In the genomic region with DNA sequence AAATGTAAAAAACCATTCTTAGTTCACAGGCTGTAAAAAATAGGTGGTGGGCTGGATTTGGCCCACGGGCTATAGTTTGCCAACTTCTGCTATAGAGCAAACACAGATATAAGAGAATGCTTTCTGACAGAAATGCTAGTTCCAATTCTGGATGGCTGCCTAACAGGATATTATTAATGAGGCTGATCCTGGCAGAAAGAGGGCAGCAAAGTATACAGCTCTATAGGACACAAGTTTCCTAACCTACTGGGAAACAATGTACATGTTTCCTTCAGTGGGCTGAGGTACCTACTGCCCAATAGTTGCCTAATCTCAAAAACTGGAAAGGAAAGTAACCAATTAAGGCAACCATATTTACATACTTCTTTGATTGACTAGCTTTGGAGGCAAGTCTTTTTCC, we compare ENCODE assay signal across 23 cellular contexts. TPM values are rescaled to one million over a fixed set of nuclear protein-coding genes. Genes with fewer than 3 reads are reported as not detected.
A peak's percentile ranks its signal among the peaks of the same experiment; 100 is the strongest.
DNase-seq lines count a peak whose midpoint lies in the region; ATAC-seq, FAIRE-seq and TF ChIP-seq lines count a peak whose summit lies in the region.
"Had no signal": no experiment of that assay in that cellular context is flagged by ENCODE, and none has a peak within 500 bp of the region (broad histone marks: within the 10 kb centered on the region; RNA-seq: fewer than 3 reads in every experiment).

No MANE protein-coding gene starts in this region.

- H3K4me2 ChIP-seq in OCI-LY3 (ENCODE audit: low read length) (no peak overlapping the region), endothelial cell of umbilical vein (ENCODE audit: insufficient read depth, low read length) (no peak overlapping the region)

- H3K4me3 ChIP-seq in OCI-LY3 (ENCODE audit: low read length) (no peak overlapping the region), endothelial cell of umbilical vein (replicated peaks in 1 of 3; ENCODE audit: insufficient read depth in 1 of 3, low read depth in 1 of 3, low read length in 3 of 3) (no peak overlapping the region)
- H3K4me3 ChIP-seq: lower lobe of right lung, psoas muscle had no signal

- CTCF ChIA-PET in endothelial cell of umbilical vein (lab: Charles Lee): interaction anchor here (1.0 to 3.0 kb wide), 6 partner anchors 12 to 267 kb away, joined by 3 to 18 read pairs (median 4); a partner anchor contains a TSS

- H3K36me3 Mint-ChIP-seq in memory B cell: peaks cover 30% of the 10 kb centered on the region
- H3K36me3 Mint-ChIP-seq: naive thymus-derived CD8-positive, alpha-beta T cell had no signal

- no peaks in the 10 kb centered on the region for H3K27me3 ChIP-seq in OCI-LY3 (ENCODE audit: low read depth, low read length)
- H3K27me3 ChIP-seq in endothelial cell of umbilical vein (ENCODE audit: control insufficient read depth in 2 of 2, insufficient read depth in 2 of 2, low read length in 2 of 2): no peaks in the 10 kb centered on the region

- no peaks in the 10 kb centered on the region for H3K27me3 Mint-ChIP-seq in memory B cell

- no peaks in the 10 kb centered on the region for H3K9me3 Mint-ChIP-seq in memory B cell
- H3K9me3 Mint-ChIP-seq: endodermal cell; H9; naive thymus-derived CD8-positive, alpha-beta T cell had no signal

- no peak overlapping the region for H3K4me3 Mint-ChIP-seq in memory B cell
- H3K4me3 Mint-ChIP-seq: CD14-positive monocyte; endodermal cell; H9; naive thymus-derived CD8-positive, alpha-beta T cell; T-helper 17 cell had no signal

- H3K9ac ChIP-seq in OCI-LY3 (ENCODE audit: low read length) (no peak overlapping the region), endothelial cell of umbilical vein (replicated peaks; ENCODE audit: extremely low read depth, insufficient read depth, low read length) (no peak overlapping the region)

- intact Hi-C loops in endothelial cell of umbilical vein (cut with micrococcal nuclease): loop anchor here (1.0 kb wide), 1 partner anchor 224 kb away; no protein-coding TSS in a partner anchor

- H3K79me2 ChIP-seq in OCI-LY3 (ENCODE audit: low read length): no peaks in the 10 kb centered on the region
- no peaks in the 10 kb centered on the region for H3K79me2 ChIP-seq in endothelial cell of umbilical vein (ENCODE audit: control insufficient read depth, insufficient read depth, low read length)

- H3K9me1 ChIP-seq in endothelial cell of umbilical vein (replicated peaks; ENCODE audit: control insufficient read depth, extremely low read depth, insufficient read depth, low read length): no peaks in the 10 kb centered on the region

- ATAC-seq in memory B cell (ENCODE audit: low read depth) (no peak), GM21526 (IDR thresholded peaks at IDR 0.05; ENCODE audit: low FRiP score, unreplicated experiment) (no peak), GM19023 (IDR thresholded peaks at IDR 0.05; ENCODE audit: unreplicated experiment) (no peak)
- ATAC-seq: lower lobe of right lung; naive thymus-derived CD8-positive, alpha-beta T cell; psoas muscle; T-helper 17 cell had no signal

- TF ChIP-seq POLR2A in endothelial cell of umbilical vein (IDR thresholded peaks at IDR 0.05; ENCODE audit: low read depth, low read length): no peak

- POLR2A ChIA-PET in endothelial cell of umbilical vein (lab: Charles Lee): no interaction called here

- H3K4me1 Mint-ChIP-seq in memory B cell: peaks cover 2% of the 10 kb centered on the region
- H3K4me1 Mint-ChIP-seq: CD14-positive monocyte; naive thymus-derived CD8-positive, alpha-beta T cell; T-helper 17 cell had no signal

- dilution Hi-C loops in endothelial cell of umbilical vein (cut with MboI; ENCODE audit: extremely low pct_ligation_motif_present, low sequenced_read_pairs): no loop called here

- H2AFZ ChIP-seq in OCI-LY3 (ENCODE audit: low read depth, low read length) (no peak overlapping the region), endothelial cell of umbilical vein (ENCODE audit: low read depth, low read length) (no peak overlapping the region)

- H3K27ac ChIP-seq in OCI-LY3 (ENCODE audit: low read length) (no peak overlapping the region), endothelial cell of umbilical vein (ENCODE audit: insufficient read depth, low read depth, low read length) (no peak overlapping the region)
- H3K27ac ChIP-seq: HL-60, lower lobe of right lung, psoas muscle had no signal

- BruUV-seq in endothelial cell of umbilical vein (replicated peaks; lab: Mats Ljungman, UMichigan): no TSS peak

- peak overlapping the region; percentile 73 for H3K27ac Mint-ChIP-seq in memory B cell
- H3K27ac Mint-ChIP-seq: CD14-positive monocyte; endodermal cell; H9; naive thymus-derived CD8-positive, alpha-beta T cell; T-helper 17 cell had no signal

- H3K9me3 ChIP-seq in OCI-LY3 (ENCODE audit: insufficient read depth, low read length) (no peaks in the 10 kb centered on the region), endothelial cell of umbilical vein (replicated peaks; ENCODE audit: control insufficient read depth, insufficient read depth, low read length) (no peaks in the 10 kb centered on the region)
- H3K9me3 ChIP-seq: lower lobe of right lung, psoas muscle had no signal

- FAIRE-seq in endothelial cell of umbilical vein (lab: Jason Lieb, UNC): no peak
- FAIRE-seq: frontal cortex had no signal

- no peaks in the 10 kb centered on the region for H3K4me1 ChIP-seq in OCI-LY3 (ENCODE audit: low read length)
- no peaks in the 10 kb centered on the region for H3K4me1 ChIP-seq in endothelial cell of umbilical vein (ENCODE audit: control insufficient read depth, extremely low read depth, insufficient read depth, low read length)
- H3K4me1 ChIP-seq: lower lobe of right lung, psoas muscle had no signal

- peak; percentile 21 for DNase-seq in EH (ENCODE audit: low read depth)
- DNase-seq in endothelial cell of umbilical vein (ENCODE audit: low read depth, low spot score): peak; percentile 59
- DNase-seq in memory B cell (ENCODE audit: low spot score in 2 of 2): no peak
- DNase-seq in midbrain (lab: John Stamatoyannopoulos, UW): no peak
- DNase-seq in anterior cingulate cortex (lab: John Stamatoyannopoulos, UW): no peak
- DNase-seq: activated CD8-positive, alpha-beta memory T cell treated with anti-CD3 and anti-CD28 coated beads for 24 hours; cerebellar nuclear complex; endodermal cell; H9; KG1; lower lobe of right lung; naive thymus-derived CD8-positive, alpha-beta T cell; NCI-H2227 treated with DMSO at 0.1 percent for 48 hours; psoas muscle; SHP77; stimulated activated CD4-positive, alpha-beta T cell treated with anti-CD3 and anti-CD28 coated beads, Interleukin-12 subunit alpha, Interleukin-12 subunit beta, amount 100 ng/mL, for 4 hours; T-helper 17 cell had no signal

- H3K36me3 ChIP-seq in OCI-LY3 (replicated peaks; ENCODE audit: low read depth, low read length) (no peaks in the 10 kb centered on the region), endothelial cell of umbilical vein (ENCODE audit: control insufficient read depth in 2 of 2, extremely low read depth in 1 of 2, insufficient read depth in 2 of 2, low read length in 2 of 2) (peaks cover 7 to 14% of the 10 kb centered on the region in 2 experiments)

- peak; percentile 53 for TF ChIP-seq CTCF in OCI-LY3 (IDR thresholded peaks at IDR 0.05; ENCODE audit: low read depth, low read length)
- TF ChIP-seq CTCF in endothelial cell of umbilical vein (IDR thresholded peaks at IDR 0.05; ENCODE audit: extremely low read depth in 1 of 2, insufficient read depth in 1 of 2, low read depth in 1 of 2, low read length in 2 of 2): no peak

- H4K20me1 ChIP-seq in OCI-LY3 (ENCODE audit: insufficient read depth, low read length) (no peaks in the 10 kb centered on the region), endothelial cell of umbilical vein (replicated peaks; ENCODE audit: control insufficient read depth, extremely low read depth, insufficient read depth, low read length) (no peaks in the 10 kb centered on the region)

TF ChIP-seq in endothelial cell of umbilical vein, 7 proteins besides CTCF, POLR2A, EP300 and RAD21:
- TF ChIP-seq JUN (IDR thresholded peaks at IDR 0.05; ENCODE audit: borderline replicate concordance, insufficient read depth, insufficient read length, low read depth) (no peak), POLR2AphosphoS5 (IDR thresholded peaks at IDR 0.05; ENCODE audit: insufficient read depth, low read depth, low read length) (no peak), FOS (IDR thresholded peaks at IDR 0.05; ENCODE audit: borderline replicate concordance, insufficient read depth, low read length) (no peak), GATA2 (IDR thresholded peaks at IDR 0.05; ENCODE audit: insufficient read depth, insufficient read length, low read depth, low read length) (no peak), EZH2 (IDR thresholded peaks at IDR 0.05; ENCODE audit: borderline replicate concordance, low read depth, low read length, severe bottlenecking) (no peak), MYC (IDR thresholded peaks at IDR 0.05; ENCODE audit: low read depth, low read length) (no peak)
- TF ChIP-seq, protein P1, sequence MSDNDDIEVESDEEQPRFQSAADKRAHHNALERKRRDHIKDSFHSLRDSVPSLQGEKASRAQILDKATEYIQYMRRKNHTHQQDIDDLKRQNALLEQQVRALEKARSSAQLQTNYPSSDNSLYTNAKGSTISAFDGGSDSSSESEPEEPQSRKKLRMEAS (IDR thresholded peaks at IDR 0.05; ENCODE audit: insufficient read depth, insufficient read length): no peak
TF ChIP-seq in endothelial cell of umbilical vein: peak in this region for 0.

RNA-seq across cellular contexts. Expression of a gene that starts 58.2 kb away (rescaled TPM):
- not detected in 2 replicates for total RNA-seq in endothelial cell of umbilical vein
- not detected in 2 replicates for polyA plus RNA-seq in endothelial cell of umbilical vein
- not detected in 2 replicates for polyA plus RNA-seq in endothelial cell of umbilical vein (2011; cell fraction: cytosol; rRNA removed)
- not detected in 2 replicates for polyA plus RNA-seq in endothelial cell of umbilical vein (2011; cell fraction: nucleus; rRNA removed)
- polyA plus RNA-seq in endothelial cell of umbilical vein (2012): not detected in 2 replicates
- not detected in 2 replicates for polyA minus RNA-seq in endothelial cell of umbilical vein
- polyA minus RNA-seq in endothelial cell of umbilical vein (2011; cell fraction: cytosol; rRNA and poly(A)+ RNA removed): not detected
- not detected in 2 replicates for polyA minus RNA-seq in endothelial cell of umbilical vein (2011; cell fraction: nucleus; rRNA and poly(A)+ RNA removed)
- total RNA-seq: H9; lower lobe of right lung; naive thymus-derived CD8-positive, alpha-beta T cell; psoas muscle; T-helper 17 cell had no signal
- polyA plus RNA-seq: CD14-positive monocyte; naive thymus-derived CD8-positive, alpha-beta T cell had no signal

Comparison
In these comparisons a context has a peak if more than half of its experiments do, and no peak if none do; other contexts are left out.
1. DNase-seq: peak in EH (single experiment) and endothelial cell of umbilical vein (single experiment); none in memory B cell (0 of 2), midbrain (single experiment) and anterior cingulate cortex (0 of 58).